In the genomic region with DNA sequence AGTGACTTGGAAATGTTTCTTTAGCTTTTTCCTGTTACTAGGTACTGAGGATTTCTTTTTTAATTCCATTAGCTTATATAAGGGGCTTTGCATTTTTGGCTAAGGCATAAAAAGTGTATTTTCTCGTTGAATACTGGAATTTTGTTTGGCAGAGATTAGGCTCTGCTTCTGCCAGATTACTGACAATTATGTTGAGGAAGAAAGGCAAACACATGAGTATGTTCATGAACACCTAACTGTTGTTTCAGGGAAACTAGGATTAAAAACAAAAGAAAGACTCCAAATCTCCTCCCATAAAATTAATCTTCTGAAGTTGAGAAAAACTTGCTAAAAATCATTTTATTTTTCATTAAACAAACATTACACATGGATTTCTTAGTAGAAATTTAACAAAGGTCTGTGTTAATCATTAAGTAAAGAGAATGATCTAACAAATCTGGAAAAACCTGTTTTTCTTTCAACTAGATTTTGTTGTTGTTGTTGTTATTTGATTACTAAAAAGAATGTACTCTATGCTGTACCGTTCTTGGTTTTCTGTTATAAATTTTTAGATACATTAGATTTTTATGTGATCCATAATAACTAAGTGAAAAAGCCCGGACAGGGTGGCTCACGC, we compare ENCODE assay signal across 19 cellular contexts.
"Had no signal": no experiment of that assay in that cellular context is flagged by ENCODE, and none has a peak within 500 bp of the region (broad histone marks: within the 10 kb centered on the region; RNA-seq: fewer than 3 reads in every experiment).

No MANE protein-coding gene starts in this region.

- H3K4me1 ChIP-seq: parathyroid adenoma, upper lobe of right lung had no signal

- H3K27ac ChIP-seq: parathyroid adenoma, thoracic aorta, upper lobe of right lung, WERI-Rb-1 had no signal

- H3K36me3 Mint-ChIP-seq: naive B cell had no signal

- H3K27me3 Mint-ChIP-seq: naive B cell; stimulated activated naive CD8-positive, alpha-beta T cell treated with anti-CD3 and anti-CD28 coated beads, Interleukin-15, Interleukin-2, amounts not matched to agents 100 ng/mL and 50 ng/mL, for 24 hours had no signal

- H3K4me3 Mint-ChIP-seq: naive B cell; stimulated activated naive CD8-positive, alpha-beta T cell treated with anti-CD3 and anti-CD28 coated beads, Interleukin-15, Interleukin-2, amounts not matched to agents 100 ng/mL and 50 ng/mL, for 24 hours had no signal

- H3K9me2 ChIP-seq: SK-N-SH had no signal

- H3K4me3 ChIP-seq: smooth muscle cell, thoracic aorta, upper lobe of right lung had no signal

- H3K4me2 ChIP-seq: SK-N-SH, smooth muscle cell had no signal

- H3K9ac ChIP-seq: parathyroid adenoma, SK-N-SH had no signal

- H3K27ac Mint-ChIP-seq: stimulated activated naive CD8-positive, alpha-beta T cell treated with anti-CD3 and anti-CD28 coated beads, Interleukin-15, Interleukin-2, amounts not matched to agents 100 ng/mL and 50 ng/mL, for 24 hours had no signal

- H3K79me2 ChIP-seq: parathyroid adenoma had no signal

- ATAC-seq: right cardiac atrium, upper lobe of right lung had no signal

- H3K4me1 Mint-ChIP-seq: naive B cell had no signal

- H3K9me3 Mint-ChIP-seq: naive B cell; stimulated activated naive CD8-positive, alpha-beta T cell treated with anti-CD3 and anti-CD28 coated beads, Interleukin-15, Interleukin-2, amounts not matched to agents 100 ng/mL and 50 ng/mL, for 24 hours had no signal

- H2AFZ ChIP-seq: parathyroid adenoma had no signal

- DNase-seq: activated CD4-positive, alpha-beta T cell treated with anti-CD3 and anti-CD28 coated beads, Interleukin-2, amount 50 U/mL, for 48 hours; activated effector memory CD4-positive, alpha-beta T cell treated with Interleukin-2 at 50 U/mL for 16 hours; activated naive CD4-positive, alpha-beta T cell treated with anti-CD3 and anti-CD28 coated beads, Interleukin-2, amount 50 U/mL, for 16 hours; central memory CD4-positive, alpha-beta T cell; cortex of kidney; effector CD4-positive, alpha-beta T cell; erythroblast; mammary epithelial cell; naive B cell; right cardiac atrium; SK-N-SH; T-helper 1 cell; T1000; upper lobe of right lung; WERI-Rb-1 had no signal

- H3K36me3 ChIP-seq: thoracic aorta, upper lobe of right lung, WERI-Rb-1 had no signal

- H3K9me3 ChIP-seq: SK-N-SH, thoracic aorta, upper lobe of right lung had no signal

- H3K27me3 ChIP-seq: upper lobe of right lung had no signal
